14 cellular contexts compared by ENCODE assay signal in the genomic region with DNA sequence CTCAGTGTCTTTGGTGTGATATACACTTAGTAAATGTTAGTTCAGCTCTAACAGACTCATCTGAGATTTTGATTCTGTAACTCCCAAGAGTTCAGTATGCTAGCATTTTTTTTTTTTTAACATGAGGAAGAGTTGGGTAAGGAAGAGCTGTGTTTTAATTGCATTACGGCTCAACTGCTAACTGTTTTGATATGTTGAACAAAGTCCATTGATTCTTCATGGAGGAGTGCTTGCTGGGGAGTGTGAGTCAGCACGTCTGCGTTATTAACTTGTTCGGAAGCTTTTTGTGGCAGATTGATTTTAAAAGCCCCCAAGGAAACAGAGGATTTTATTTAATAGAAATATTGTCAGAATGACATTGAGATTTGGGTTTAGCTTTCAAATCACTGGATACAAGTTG. TPM values are rescaled to one million over a fixed set of nuclear protein-coding genes. Genes with fewer than 3 reads are reported as not detected.
A peak's percentile ranks its signal among the peaks of the same experiment; 100 is the strongest.
DNase-seq lines count a peak whose midpoint lies in the region; ATAC-seq and TF ChIP-seq lines count a peak whose summit lies in the region.
"Had no signal": no experiment of that assay in that cellular context is flagged by ENCODE, and none has a peak within 500 bp of the region (broad histone marks: within the 10 kb centered on the region; RNA-seq: fewer than 3 reads in every experiment).

No MANE protein-coding gene starts in this region.

- H3K9me3 Mint-ChIP-seq in progenitor cell of endocrine pancreas (ENCODE audit: low read depth): no peaks in the 10 kb centered on the region

- no peaks in the 10 kb centered on the region for H3K9me3 ChIP-seq in SK-N-SH
- no peaks in the 10 kb centered on the region for H3K9me3 ChIP-seq in Karpas-422 (ENCODE audit: low read length)
- H3K9me3 ChIP-seq: gastroesophageal sphincter had no signal

- WGBS in SK-N-SH (ENCODE audit: low lambda C conversion rate): 78% methylated on average over 4 of the region's 4 CpGs

- H4K20me1 ChIP-seq in SK-N-SH (ENCODE audit: insufficient read depth) (no peaks in the 10 kb centered on the region), Karpas-422 (ENCODE audit: insufficient read depth, low read depth, low read length) (no peaks in the 10 kb centered on the region)

- H3K4me3 Mint-ChIP-seq in progenitor cell of endocrine pancreas (ENCODE audit: low read depth): no peak overlapping the region

- H3K36me3 ChIP-seq in SK-N-SH (replicated peaks in 1 of 2; ENCODE audit: control insufficient read depth in 1 of 2, insufficient read depth in 2 of 2, low read length in 1 of 2): no peaks in the 10 kb centered on the region
- no peaks in the 10 kb centered on the region for H3K36me3 ChIP-seq in Karpas-422 (ENCODE audit: insufficient read depth, low read length)
- H3K36me3 ChIP-seq: gastroesophageal sphincter had no signal

- peaks cover 6% of the 10 kb centered on the region for H3K4me1 Mint-ChIP-seq in progenitor cell of endocrine pancreas (ENCODE audit: low read depth)

- no peak for TF ChIP-seq RAD21 in SK-N-SH (IDR thresholded peaks at IDR 0.05; ENCODE audit: low read length)

- no peak for TF ChIP-seq CTCF in SK-N-SH (IDR thresholded peaks at IDR 0.05)
- no peak for TF ChIP-seq CTCF in epithelial cell of esophagus (IDR thresholded peaks at IDR 0.05; ENCODE audit: insufficient read depth, low read depth, low read length, missing control alignments)
- TF ChIP-seq CTCF in progenitor cell of endocrine pancreas (IDR thresholded peaks at IDR 0.05; ENCODE audit: unreplicated experiment): no peak

- peaks cover 2 to 16% of the 10 kb centered on the region in 2 experiments; a peak in 2 of 4 replicates for H3K4me1 ChIP-seq in SK-N-SH (ENCODE audit: control insufficient read depth in 1 of 2, insufficient read depth in 2 of 2, low read depth in 1 of 2, low read length in 1 of 2)
- H3K4me1 ChIP-seq in Karpas-422 (ENCODE audit: low read length): no peaks in the 10 kb centered on the region

- H3K9me2 ChIP-seq in SK-N-SH (no peaks in the 10 kb centered on the region), Karpas-422 (replicated peaks; ENCODE audit: insufficient read depth, low read length) (no peaks in the 10 kb centered on the region)

- no peaks in the 10 kb centered on the region for H3K27me3 ChIP-seq in SK-N-SH (ENCODE audit: insufficient read depth)
- H3K27me3 ChIP-seq in Karpas-422 (ENCODE audit: low read length): no peaks in the 10 kb centered on the region
- H3K27me3 ChIP-seq: gastroesophageal sphincter had no signal

- no peaks in the 10 kb centered on the region for H3K27me3 Mint-ChIP-seq in progenitor cell of endocrine pancreas

- ATAC-seq in SK-N-SH treated with all-trans-retinoic acid at 6 μM for 48 hours: no peak
- no peak for ATAC-seq in HG03565 (IDR thresholded peaks at IDR 0.05; ENCODE audit: unreplicated experiment)
- ATAC-seq: gastroesophageal sphincter had no signal

- DNase-seq in SK-N-SH (no peak), RPMI7951 (ENCODE audit: low read depth) (peak; percentile 35), epithelial cell of esophagus (ENCODE audit: low read depth) (peak; percentile 33), progenitor cell of endocrine pancreas (ENCODE audit: low spot score, unreplicated experiment) (no peak), Karpas-422 (no peak), NCI-H2196 (lab: John Stamatoyannopoulos, UW; ENCODE audit: unreplicated experiment) (no peak)
- DNase-seq: cerebellar nuclear complex; EL; NCI-H146; NK-92 treated with Interleukin-12 subunit alpha and Interleukin-12 subunit beta, amount 100 ng/mL, for 24 hours had no signal

- H3F3A ChIP-seq in SK-N-SH (replicated peaks; ENCODE audit: insufficient read depth): peaks cover 20% of the 10 kb centered on the region

- H3K9ac ChIP-seq in SK-N-SH (no peak overlapping the region), Karpas-422 (ENCODE audit: low read length) (no peak overlapping the region)

- H3K4me3 ChIP-seq in SK-N-SH (ENCODE audit: low read depth in 2 of 2, low read length in 1 of 2): no peak overlapping the region
- no peak overlapping the region for H3K4me3 ChIP-seq in epithelial cell of esophagus (ENCODE audit: low read length)
- no peak overlapping the region for H3K4me3 ChIP-seq in Karpas-422 (ENCODE audit: low read length)
- H3K4me3 ChIP-seq: gastroesophageal sphincter had no signal

- H3K27ac ChIP-seq in SK-N-SH (ENCODE audit: low read depth in 2 of 2, low read length in 1 of 2) (peak overlapping the region in 1 of 2 experiments; percentile 89; a peak in 2 of 4 replicates), Karpas-422 (ENCODE audit: low read length) (no peak overlapping the region)
- H3K27ac ChIP-seq: 22Rv1 had no signal

- H3K79me2 ChIP-seq in SK-N-SH (ENCODE audit: insufficient read depth) (peaks cover 10% of the 10 kb centered on the region), Karpas-422 (ENCODE audit: low read length) (no peaks in the 10 kb centered on the region)

- POLR2A ChIA-PET in SK-N-SH (lab: Yijun Ruan, JAX): interaction anchor here (0.6 kb wide), 1 partner anchor 269 kb away, joined by 4 read pairs; no protein-coding TSS in a partner anchor

- CTCF ChIA-PET in SK-N-SH (lab: Yijun Ruan, JAX): interaction anchor here (1.1 to 1.5 kb wide), 3 partner anchors 37 to 53 kb away, joined by 5 to 11 read pairs (median 6); no protein-coding TSS in a partner anchor

- H2AFZ ChIP-seq in SK-N-SH (ENCODE audit: low read depth): no peak overlapping the region
- no peak overlapping the region for H2AFZ ChIP-seq in Karpas-422 (ENCODE audit: low read length)

- peak overlapping the region; percentile 54 for H3K27ac Mint-ChIP-seq in progenitor cell of endocrine pancreas

- no peak for TF ChIP-seq EP300 in SK-N-SH (IDR thresholded peaks at IDR 0.05; ENCODE audit: borderline replicate concordance in 1 of 2, low read depth in 1 of 2, low read length in 1 of 2)

- H3K36me3 Mint-ChIP-seq in progenitor cell of endocrine pancreas (ENCODE audit: insufficient read depth): peaks cover 7% of the 10 kb centered on the region

- H3K4me2 ChIP-seq in SK-N-SH (peak overlapping the region; percentile 38), Karpas-422 (ENCODE audit: low read depth, low read length, poor library complexity, severe bottlenecking) (no peak overlapping the region)

TF ChIP-seq in SK-N-SH, 30 proteins besides CTCF, POLR2A, EP300 and RAD21:
- no peak for TF ChIP-seq CHD2 (IDR thresholded peaks at IDR 0.05; ENCODE audit: low read length, partially characterized antibody)
- TF ChIP-seq FOSL2 (IDR thresholded peaks at IDR 0.05; ENCODE audit: borderline replicate concordance, low read depth): no peak

TF ChIP-seq in SK-N-SH treated with all-trans-retinoic acid at 6 μM for 48 hours, 23 proteins besides CTCF, POLR2A, EP300 and RAD21 (continues in another document):
- TF ChIP-seq OSR1 (CRISPR knock-in tag; IDR thresholded peaks at IDR 0.05) (no peak), ZFP30 (CRISPR knock-in tag; IDR thresholded peaks at IDR 0.05) (no peak), ZC3H10 (CRISPR knock-in tag; IDR thresholded peaks at IDR 0.05) (no peak), ISL1 (CRISPR knock-in tag; IDR thresholded peaks at IDR 0.05) (no peak), CSDC2 (CRISPR knock-in tag; IDR thresholded peaks at IDR 0.05) (no peak), ZNF565 (CRISPR knock-in tag; conservative IDR thresholded peaks at IDR 0.05; ENCODE audit: low read depth) (no peak), TSHZ2 (CRISPR knock-in tag; IDR thresholded peaks at IDR 0.05) (no peak), PPARA (CRISPR knock-in tag; IDR thresholded peaks at IDR 0.05; ENCODE audit: borderline replicate concordance) (no peak), ZNF8 (CRISPR knock-in tag; IDR thresholded peaks at IDR 0.05) (no peak)

RNA-seq across cellular contexts. Expression of gene PITPNC1, which starts 45.8 kb away (rescaled TPM):
- polyA plus RNA-seq in SK-N-SH (2012; rRNA removed): 14.0 and 18.4 TPM in 2 replicates
- polyA plus RNA-seq in SK-N-SH (2012; cell fraction: cytosol; rRNA removed): 23.1 and 29.2 TPM in 2 replicates
- polyA plus RNA-seq in SK-N-SH (2012; cell fraction: nucleus; rRNA removed): 10.6 and 14.8 TPM in 2 replicates
- total RNA-seq in RPMI7951 (2014; rRNA removed; shearing (Covaris generic)): 16.9 and 23.6 TPM in 2 replicates
- 38.4 and 53.2 TPM in 2 replicates for total RNA-seq in progenitor cell of endocrine pancreas
- 2.7 and 3.8 TPM in 2 replicates for total RNA-seq in Karpas-422 (2014; rRNA removed; shearing (Covaris generic); ENCODE audit: low replicate concordance)

RNA-seq across cellular contexts. Expression of gene PSMD12, which starts 56.5 kb away (rescaled TPM):
- 29.1 and 31.4 TPM in 2 replicates for polyA plus RNA-seq in SK-N-SH (2012; rRNA removed)
- polyA plus RNA-seq in SK-N-SH (2012; cell fraction: cytosol; rRNA removed): 42.1 and 54.1 TPM in 2 replicates
- 10.5 and 23.5 TPM in 2 replicates for polyA plus RNA-seq in SK-N-SH (2012; cell fraction: nucleus; rRNA removed)
- total RNA-seq in RPMI7951 (2014; rRNA removed; shearing (Covaris generic)): 24.4 and 24.8 TPM in 2 replicates
- total RNA-seq in progenitor cell of endocrine pancreas: 47.8 and 48.6 TPM in 2 replicates
- total RNA-seq in Karpas-422 (2014; rRNA removed; shearing (Covaris generic); ENCODE audit: low replicate concordance): 18.7 TPM in 2 replicates

Comparison
In these comparisons a context has a peak if more than half of its experiments do, and no peak if none do; other contexts are left out.
1. DNase-seq: peak in RPMI7951 (single experiment) and epithelial cell of esophagus (single experiment); none in SK-N-SH (single experiment), progenitor cell of endocrine pancreas (single experiment), Karpas-422 (single experiment) and NCI-H2196 (single experiment).